In genomic region chr7:7569113-7569527, GRCh38 we compare ENCODE assay signal across 7 cellular contexts. TPM values are rescaled to one million over a fixed set of nuclear protein-coding genes. Genes with fewer than 3 reads are reported as not detected.
DNase-seq lines count a peak whose midpoint lies in the region; ATAC-seq and TF ChIP-seq lines count a peak whose summit lies in the region.

No MANE protein-coding gene starts in this region.

- H3K27ac ChIP-seq in PC-9 (no peak overlapping the region), neuronal stem cell (replicated peaks; ENCODE audit: low read length) (no peak overlapping the region)

- no peak overlapping the region for H2BK12ac ChIP-seq in neuronal stem cell (ENCODE audit: low read length)

- H3K36me3 ChIP-seq in PC-9 (ENCODE audit: low read depth) (peaks cover 39% of the 10 kb centered on the region), neuronal stem cell (replicated peaks in 1 of 2; ENCODE audit: control insufficient read depth in 2 of 2, insufficient read depth in 2 of 2, low read length in 2 of 2) (peaks cover 0 to 51% of the 10 kb centered on the region in 2 donors)

- intact Hi-C loops in PC-9 (cut with micrococcal nuclease; ENCODE audit: unreplicated experiment) = loop anchor here (5.0 to 10.0 kb wide), 2 partner anchors 217 to 1054 kb away; no protein-coding TSS in a partner anchor

- peak overlapping the region in 9 of 10 donors; percentile 61 to 89 (median 82) for H3K4me3 Mint-ChIP-seq in naive thymus-derived CD8-positive, alpha-beta T cell
- no peak overlapping the region for H3K4me3 Mint-ChIP-seq in endothelial cell (ENCODE audit: unreplicated experiment)

- H4K91ac ChIP-seq in neuronal stem cell (ENCODE audit: low read depth, low read length, poor library complexity) = no peak overlapping the region

- H3K27ac Mint-ChIP-seq in naive thymus-derived CD8-positive, alpha-beta T cell = peak overlapping the region; percentile 77 to 94 (median 91)
- H3K27ac Mint-ChIP-seq in endothelial cell (ENCODE audit: unreplicated experiment) = no peak overlapping the region

- H3K4me3 ChIP-seq in PC-9 = no peak overlapping the region
- no peak overlapping the region for H3K4me3 ChIP-seq in neuronal stem cell (ENCODE audit: low read length in 2 of 2)

- ATAC-seq in GM18873 (IDR thresholded peaks at IDR 0.05; ENCODE audit: low FRiP score, unreplicated experiment) = peak; percentile 35
- ATAC-seq in HG02852 (IDR thresholded peaks at IDR 0.05; ENCODE audit: unreplicated experiment) = peak; percentile 35
- ATAC-seq in naive thymus-derived CD8-positive, alpha-beta T cell = peak; percentile 31 to 64

- no peak overlapping the region for H3K14ac ChIP-seq in neuronal stem cell (ENCODE audit: low read length)

- TF ChIP-seq CTCF in PC-9 (conservative IDR thresholded peaks at IDR 0.05) (no peak), endothelial cell (IDR thresholded peaks at IDR 0.05; ENCODE audit: unreplicated experiment) (no peak)

- no peak overlapping the region for H3K9ac ChIP-seq in neuronal stem cell (ENCODE audit: low read depth, low read length, poor library complexity)

- no peaks in the 10 kb centered on the region for H3K27me3 ChIP-seq in PC-9 (ENCODE audit: insufficient read depth, low read depth)
- no peaks in the 10 kb centered on the region for H3K27me3 ChIP-seq in neuronal stem cell (ENCODE audit: control insufficient read depth in 3 of 3, insufficient read depth in 3 of 3, low read depth in 1 of 3, low read length in 3 of 3)

- peaks cover 32% of the 10 kb centered on the region for H3F3A ChIP-seq in PC-9 (ENCODE audit: insufficient read depth, low read depth)

- no peak overlapping the region for H2AK5ac ChIP-seq in neuronal stem cell (ENCODE audit: low read depth, low read length)

- peaks cover 16 to 39% (median 36%) of the 10 kb centered on the region in 4 donors for H3K4me1 Mint-ChIP-seq in naive thymus-derived CD8-positive, alpha-beta T cell
- peaks cover 23% of the 10 kb centered on the region for H3K4me1 Mint-ChIP-seq in endothelial cell (ENCODE audit: unreplicated experiment)

- peaks cover 69% of the 10 kb centered on the region for H3K79me2 ChIP-seq in PC-9 (ENCODE audit: low read depth)

- H3K18ac ChIP-seq in neuronal stem cell (ENCODE audit: low read length) = no peak overlapping the region

- H2AFZ ChIP-seq in PC-9 (no peak overlapping the region), neuronal stem cell (ENCODE audit: low read length) (no peak overlapping the region)

- no TSS peak for BruUV-seq in PC-9 (replicated peaks; lab: Mats Ljungman, UMichigan)

- no peak overlapping the region for H3K23ac ChIP-seq in neuronal stem cell (ENCODE audit: low read depth, low read length, poor library complexity)

- H2BK120ac ChIP-seq in neuronal stem cell (ENCODE audit: low read depth, low read length) = no peak overlapping the region

- H2BK5ac ChIP-seq in neuronal stem cell (ENCODE audit: low read length) = no peak overlapping the region

- H4K20me1 ChIP-seq in PC-9 (ENCODE audit: insufficient read depth) = peaks cover 7% of the 10 kb centered on the region; the same call in 1 of the 2 replicates

- no peaks in the 10 kb centered on the region for H3K79me1 ChIP-seq in neuronal stem cell (ENCODE audit: low read depth, low read length)

- H4K8ac ChIP-seq in neuronal stem cell (ENCODE audit: low read depth, low read length) = no peak overlapping the region

- H3K36me3 Mint-ChIP-seq in naive thymus-derived CD8-positive, alpha-beta T cell = peaks cover 0 to 20% (median 15%) of the 10 kb centered on the region in 3 donors
- H3K36me3 Mint-ChIP-seq in endothelial cell (ENCODE audit: low read depth, unreplicated experiment) = peaks cover 14% of the 10 kb centered on the region

- no peaks in the 10 kb centered on the region for H3K9me3 ChIP-seq in PC-9 (ENCODE audit: insufficient read depth, low read depth)
- H3K9me3 ChIP-seq in neuronal stem cell (replicated peaks in 1 of 2; ENCODE audit: control insufficient read depth in 2 of 2, insufficient read depth in 1 of 2, low read depth in 1 of 2, low read length in 2 of 2) = peaks cover 2 to 23% of the 10 kb centered on the region in 2 donors

- H3K4me2 ChIP-seq in PC-9 = peak overlapping the region; percentile 97
- no peak overlapping the region for H3K4me2 ChIP-seq in neuronal stem cell (ENCODE audit: insufficient read depth, low read length, poor library complexity, severe bottlenecking)

- CTCF ChIA-PET in PC-9 (lab: Charles Lee) = no interaction called here

- H3K27me3 Mint-ChIP-seq in naive thymus-derived CD8-positive, alpha-beta T cell = no peaks in the 10 kb centered on the region
- peaks cover 5% of the 10 kb centered on the region for H3K27me3 Mint-ChIP-seq in endothelial cell (ENCODE audit: unreplicated experiment)

- POLR2A ChIA-PET in PC-9 (lab: Charles Lee; ENCODE audit: unreplicated experiment) = no interaction called here
- POLR2A ChIA-PET in naive thymus-derived CD8-positive, alpha-beta T cell (lab: Charles Lee) = interaction anchor here (2.6 kb wide), 1 partner anchor 71 kb away, joined by 10 read pairs; the partner anchor contains the start of gene UMAD1

- no peak overlapping the region for H2BK15ac ChIP-seq in neuronal stem cell (ENCODE audit: low read length)

- H3K4me1 ChIP-seq in PC-9 (replicated peaks; ENCODE audit: insufficient read depth) = peaks cover 45% of the 10 kb centered on the region
- peaks cover 0 to 8% of the 10 kb centered on the region in 2 donors for H3K4me1 ChIP-seq in neuronal stem cell (ENCODE audit: control insufficient read depth in 2 of 2, insufficient read depth in 1 of 2, low read depth in 1 of 2, low read length in 2 of 2)

- no CpG with 5 or more reads among the region's 5 CpGs for WGBS in neuronal stem cell (ENCODE audit: extremely low coverage in 2 of 2, insufficient read length in 2 of 2, insufficient replicate concordance in 1 of 2), 2 donors

- no peaks in the 10 kb centered on the region for H3K9me2 ChIP-seq in PC-9 (ENCODE audit: insufficient read depth)

- no peak overlapping the region for H3K4ac ChIP-seq in neuronal stem cell (ENCODE audit: low read length)

- no peaks in the 10 kb centered on the region for H3K9me3 Mint-ChIP-seq in naive thymus-derived CD8-positive, alpha-beta T cell
- no peaks in the 10 kb centered on the region for H3K9me3 Mint-ChIP-seq in endothelial cell (ENCODE audit: unreplicated experiment)

- DNase-seq in PC-9 (no peak), endothelial cell (ENCODE audit: low spot score) (no peak), neuronal stem cell (ENCODE audit: low spot score) (no peak), mesenteric fat pad (ENCODE audit: low spot score) (no peak)
- peak in 7 of 10 donors; percentile 15 to 56 (median 38) for DNase-seq in naive thymus-derived CD8-positive, alpha-beta T cell

RNA-seq across cellular contexts. Expression of gene MIOS, which starts 2.4 kb away (rescaled TPM):
- total RNA-seq in PC-9 (2021) = 35.8 and 42.0 TPM in 2 replicates
- total RNA-seq in naive thymus-derived CD8-positive, alpha-beta T cell = 10 to 100 TPM; 35.2 to 37.7 TPM
- polyA plus RNA-seq in naive thymus-derived CD8-positive, alpha-beta T cell = 10 to 100 TPM; 15.6 to 23.5 (median 19.7) TPM
- 22.3 TPM for total RNA-seq in endothelial cell (ENCODE audit: unreplicated experiment)
- polyA plus RNA-seq in neuronal stem cell (2013, experiment 1 of 2) = 19.1 TPM
- polyA plus RNA-seq in neuronal stem cell (2013, experiment 2 of 2) = 18.3 TPM
- total RNA-seq in mesenteric fat pad = 26.2 TPM

RNA-seq across cellular contexts. Expression of gene COL28A1, which starts 33.4 kb away (rescaled TPM):
- 0.83 and 2.2 TPM in 2 replicates for total RNA-seq in PC-9 (2021)
- under 1 TPM; 0.33 to 0.91 TPM for total RNA-seq in naive thymus-derived CD8-positive, alpha-beta T cell
- polyA plus RNA-seq in naive thymus-derived CD8-positive, alpha-beta T cell = not detected
- not detected for total RNA-seq in endothelial cell (ENCODE audit: unreplicated experiment)
- 0.25 TPM for polyA plus RNA-seq in neuronal stem cell (2013, experiment 1 of 2)
- 0.28 TPM for polyA plus RNA-seq in neuronal stem cell (2013, experiment 2 of 2)
- 0.22 TPM for total RNA-seq in mesenteric fat pad

Comparison
In these comparisons a context has a peak if more than half of its experiments do, and no peak if none do; other contexts are left out.
1. DNase-seq: peak in naive thymus-derived CD8-positive, alpha-beta T cell (7 of 10); none in PC-9 (0 of 2), endothelial cell (single experiment), neuronal stem cell (single experiment) and mesenteric fat pad (single experiment).
2. Peak in every context shown above with its lines, with median percentiles within 50 percentile points of each other: ATAC-seq.